22 cellular contexts compared by ENCODE assay signal in genomic region chr10:97298223-97298571, GRCh38. TPM values are rescaled to one million over a fixed set of nuclear protein-coding genes. Genes with fewer than 3 reads are reported as not detected.
DNase-seq lines count a peak whose midpoint lies in the region; ATAC-seq and TF ChIP-seq lines count a peak whose summit lies in the region.
"Had no signal": no experiment of that assay in that cellular context is flagged by ENCODE, and none has a peak within 500 bp of the region (broad histone marks: within the 10 kb centered on the region; RNA-seq: fewer than 3 reads in every experiment).

No MANE protein-coding gene starts in this region.

- no peaks in the 10 kb centered on the region for H3K9me1 ChIP-seq in IMR-90 (ENCODE audit: insufficient read depth, low read length)

- H3K36me3 ChIP-seq in IMR-90 (ENCODE audit: control insufficient read depth, insufficient read depth, low read length) = no peaks in the 10 kb centered on the region
- H3K36me3 ChIP-seq in hepatocyte (replicated peaks; ENCODE audit: insufficient read depth, low read depth) = no peaks in the 10 kb centered on the region
- H3K36me3 ChIP-seq: BLaER1, SJSA1 had no signal

- no peak overlapping the region for H4K5ac ChIP-seq in IMR-90 (ENCODE audit: low read depth, low read length)

- H3K9ac ChIP-seq in IMR-90 (ENCODE audit: low read depth, low read length) = no peak overlapping the region
- H3K9ac ChIP-seq: BLaER1 had no signal

- no peak overlapping the region for H3K56ac ChIP-seq in IMR-90 (ENCODE audit: extremely low read depth, insufficient read depth, low read length)

- no peaks in the 10 kb centered on the region for H3K4me1 Mint-ChIP-seq in nephron

- H3K4me1 ChIP-seq in IMR-90 (ENCODE audit: control insufficient read depth, insufficient read depth, low read length) (no peaks in the 10 kb centered on the region), hepatocyte (ENCODE audit: insufficient read depth) (peaks cover 7% of the 10 kb centered on the region)

- H3K9me2 ChIP-seq in hepatocyte (replicated peaks; ENCODE audit: insufficient read depth) = no peaks in the 10 kb centered on the region

- in situ Hi-C loops in IMR-90 (cut with MboI; ENCODE audit: low sequenced_read_pairs) (no loop called here), KBM-7 (cut with MboI; ENCODE audit: low pct_unique_long_range_greater_than_20kb, low sequenced_read_pairs) (no loop called here)

- H2BK5ac ChIP-seq in IMR-90 (ENCODE audit: low read depth, low read length, poor library complexity, severe bottlenecking) = no peak overlapping the region

- TF ChIP-seq RAD21 in IMR-90 (IDR thresholded peaks at IDR 0.05; ENCODE audit: low read length) = no peak

- H2BK20ac ChIP-seq in IMR-90 (ENCODE audit: low read depth, low read length) = no peak overlapping the region

- DNase-seq in IMR-90 (no peak), hepatocyte (ENCODE audit: low spot score) (no peak), COLO829 (ENCODE audit: low spot score) (no peak), KBM-7 (no peak)
- DNase-seq: CD8-positive, alpha-beta T cell; GDM1; GOT3; MV-4-11; NCI-H1417 treated with DMSO at 0.1 percent for 48 hours; NCI-H1930; NCI-H446; NCI-H69; NK-92 treated with Interleukin-12 subunit alpha and Interleukin-12 subunit beta, amount 100 ng/mL, for 24 hours; PC-9; SW 1271 had no signal

- no peaks in the 10 kb centered on the region for H4K20me1 ChIP-seq in IMR-90 (ENCODE audit: insufficient read depth, low read length)
- H4K20me1 ChIP-seq in hepatocyte (ENCODE audit: insufficient read depth, poor library complexity, severe bottlenecking) = no peaks in the 10 kb centered on the region
- H4K20me1 ChIP-seq: BLaER1 had no signal

- H3K14ac ChIP-seq in IMR-90 (replicated peaks; ENCODE audit: low read depth, low read length) = no peak overlapping the region

- no peak overlapping the region for H3K4ac ChIP-seq in IMR-90 (ENCODE audit: low read depth, low read length)

- no peak overlapping the region for H2AK5ac ChIP-seq in IMR-90 (ENCODE audit: low read depth, low read length)

- H2AK9ac ChIP-seq in IMR-90 (replicated peaks; ENCODE audit: low read depth, low read length, poor library complexity) = no peak overlapping the region

- no peak overlapping the region for H3K4me2 ChIP-seq in IMR-90 (ENCODE audit: low read depth, low read length)
- peak overlapping the region; percentile 41 for H3K4me2 ChIP-seq in hepatocyte
- H3K4me2 ChIP-seq: BLaER1, PC-9 had no signal

- TF ChIP-seq CTCF in IMR-90 (conservative IDR thresholded peaks at IDR 0.05; ENCODE audit: low read depth, low read length) (no peak), hepatocyte (IDR thresholded peaks at IDR 0.05; ENCODE audit: poor library complexity) (no peak), nephron (IDR thresholded peaks at IDR 0.05; ENCODE audit: unreplicated experiment in 3 of 3) (no peak)

- H3K4me3 ChIP-seq in IMR-90 (ENCODE audit: insufficient read depth, low read depth, low read length) = no peak overlapping the region
- no peak overlapping the region for H3K4me3 ChIP-seq in hepatocyte
- H3K4me3 ChIP-seq: BLaER1, GM12878, PC-9, SJSA1 had no signal

- TF ChIP-seq POLR2A in IMR-90 (IDR thresholded peaks at IDR 0.05; ENCODE audit: low read depth, low read length) = no peak

- H3K27me3 Mint-ChIP-seq in nephron (ENCODE audit: low read depth) = peaks cover 4% of the 10 kb centered on the region
- H3K27me3 Mint-ChIP-seq: IgD-negative memory B cell had no signal

- dilution Hi-C loops in IMR-90 (cut with HindIII; ENCODE audit: low sequenced_read_pairs, unreplicated experiment) = no loop called here

- H3K18ac ChIP-seq in IMR-90 (ENCODE audit: low read depth, low read length) = no peak overlapping the region

- peak overlapping the region; percentile 65 for H2AFZ ChIP-seq in IMR-90 (replicated peaks; ENCODE audit: low read length, poor library complexity)
- peak overlapping the region; percentile 2 for H2AFZ ChIP-seq in hepatocyte
- H2AFZ ChIP-seq: PC-9 had no signal

- intact Hi-C loops in IMR-90 (cut with micrococcal nuclease) = no loop called here

- H4K8ac ChIP-seq in IMR-90 (ENCODE audit: low read depth in 2 of 2, low read length in 2 of 2) = no peak overlapping the region

- H4K91ac ChIP-seq in IMR-90 (ENCODE audit: insufficient read depth, low read depth, low read length) = no peak overlapping the region

- no peak overlapping the region for H2BK15ac ChIP-seq in IMR-90 (ENCODE audit: low read depth, low read length)

- H3K27me3 ChIP-seq in IMR-90 (ENCODE audit: control insufficient read depth, insufficient read depth, low read length) = no peaks in the 10 kb centered on the region; the same call in 1 of the 2 replicates
- H3K27me3 ChIP-seq in hepatocyte = no peaks in the 10 kb centered on the region
- H3K27me3 ChIP-seq: BLaER1, SJSA1 had no signal

- POLR2A ChIA-PET in IMR-90 (lab: Charles Lee; ENCODE audit: unreplicated experiment) = no interaction called here

- ATAC-seq in IMR-90 (ENCODE audit: low read depth) (no peak; the same call in 1 of the 2 replicates), HG03439 (IDR thresholded peaks at IDR 0.05; ENCODE audit: unreplicated experiment) (no peak), GM21723 (IDR thresholded peaks at IDR 0.05; ENCODE audit: unreplicated experiment) (no peak)
- ATAC-seq: CD8-positive, alpha-beta T cell; GM12878 had no signal

- no peaks in the 10 kb centered on the region for H3K79me1 ChIP-seq in IMR-90 (ENCODE audit: low read depth in 1 of 2, low read length in 2 of 2)

- H3K23ac ChIP-seq in IMR-90 (ENCODE audit: low read depth, low read length) = no peak overlapping the region

- H3K27ac Mint-ChIP-seq in nephron = peak overlapping the region in 2 of 3 experiments; percentile 2 to 12
- H3K27ac Mint-ChIP-seq: CD8-positive, alpha-beta T cell; IgD-negative memory B cell had no signal

- H3K27ac ChIP-seq in IMR-90 (ENCODE audit: insufficient read depth, low read length) (no peak overlapping the region), hepatocyte (peak overlapping the region; percentile 88)
- H3K27ac ChIP-seq: BLaER1, PC-9, SJSA1 had no signal

- H3K4me3 Mint-ChIP-seq in nephron = no peak overlapping the region
- H3K4me3 Mint-ChIP-seq: CD8-positive, alpha-beta T cell; IgD-negative memory B cell had no signal

- no CpG with 5 or more reads among the region's 3 CpGs for WGBS in IMR-90 (ENCODE audit: extremely low coverage in 2 of 2, insufficient read length in 1 of 2), 2 experiments
- WGBS in hepatocyte (ENCODE audit: low lambda C conversion rate, missing lambda C conversion rate) = 48% methylated on average over 3 of the region's 3 CpGs

- no TSS peak for BruUV-seq in IMR-90 (replicated peaks; lab: Mats Ljungman, UMichigan)

- no peaks in the 10 kb centered on the region for H3K9me3 ChIP-seq in IMR-90 (ENCODE audit: control insufficient read depth, insufficient read depth, low read length)
- H3K9me3 ChIP-seq in hepatocyte (ENCODE audit: low read depth) = no peaks in the 10 kb centered on the region
- H3K9me3 ChIP-seq: BLaER1, SJSA1 had no signal

- no peaks in the 10 kb centered on the region for H3K79me2 ChIP-seq in hepatocyte

- CTCF ChIA-PET in IMR-90 (lab: Yijun Ruan, JAX) = no interaction called here

- H2BK120ac ChIP-seq in IMR-90 (ENCODE audit: low read depth, low read length) = no peak overlapping the region

- H3K36me3 Mint-ChIP-seq in nephron (ENCODE audit: low read depth) = no peaks in the 10 kb centered on the region
- H3K36me3 Mint-ChIP-seq: CD8-positive, alpha-beta T cell; IgD-negative memory B cell had no signal

- H3K9me3 Mint-ChIP-seq in nephron = no peaks in the 10 kb centered on the region
- H3K9me3 Mint-ChIP-seq: CD8-positive, alpha-beta T cell; IgD-negative memory B cell had no signal

TF ChIP-seq in IMR-90, 13 proteins besides CTCF, POLR2A, EP300 and RAD21 (continues in another document):
- TF ChIP-seq CEBPB (IDR thresholded peaks at IDR 0.05; ENCODE audit: low read depth, low read length) (no peak), MXI1 (IDR thresholded peaks at IDR 0.05; ENCODE audit: borderline replicate concordance, low read depth, low read length) (no peak), MAZ (IDR thresholded peaks at IDR 0.05; ENCODE audit: borderline replicate concordance, low read depth, low read length) (no peak), FOS (IDR thresholded peaks at IDR 0.05; ENCODE audit: low read depth, low read length) (no peak), SMC3 (IDR thresholded peaks at IDR 0.05; ENCODE audit: low read depth, low read length) (no peak), RCOR1 (IDR thresholded peaks at IDR 0.05; ENCODE audit: insufficient replicate concordance, low read length) (no peak), MAFK (IDR thresholded peaks at IDR 0.05; ENCODE audit: low read depth, low read length) (no peak), RFX5 (IDR thresholded peaks at IDR 0.05; ENCODE audit: low read depth, low read length) (no peak)
- TF ChIP-seq, protein P1, sequence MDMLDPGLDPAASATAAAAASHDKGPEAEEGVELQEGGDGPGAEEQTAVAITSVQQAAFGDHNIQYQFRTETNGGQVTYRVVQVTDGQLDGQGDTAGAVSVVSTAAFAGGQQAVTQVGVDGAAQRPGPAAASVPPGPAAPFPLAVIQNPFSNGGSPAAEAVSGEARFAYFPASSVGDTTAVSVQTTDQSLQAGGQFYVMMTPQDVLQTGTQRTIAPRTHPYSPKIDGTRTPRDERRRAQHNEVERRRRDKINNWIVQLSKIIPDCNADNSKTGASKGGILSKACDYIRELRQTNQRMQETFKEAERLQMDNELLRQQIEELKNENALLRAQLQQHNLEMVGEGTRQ (IDR thresholded peaks at IDR 0.05; ENCODE audit: low read depth, low read length) = no peak

RNA-seq across cellular contexts. Expression of gene ARHGAP19, which starts 5.8 kb away (rescaled TPM):
- total RNA-seq in IMR-90 (2012; rRNA removed) (7.0 and 12.8 TPM in 2 replicates), hepatocyte (6.4 and 8.7 TPM in 2 replicates)
- polyA plus RNA-seq in IMR-90 (2012; rRNA removed) (5.5 and 6.3 TPM in 2 replicates), hepatocyte (2.7 and 5.0 TPM in 2 replicates)
- 1.2 and 2.2 TPM in 2 replicates for polyA plus RNA-seq in IMR-90 (2012; cell fraction: cytosol; rRNA removed)
- 2.3 and 9.4 TPM in 2 replicates for polyA plus RNA-seq in IMR-90 (2012; cell fraction: nucleus; rRNA removed; ENCODE audit: low replicate concordance)

RNA-seq across cellular contexts. Expression of gene FRAT1, which starts 20.9 kb away (rescaled TPM):
- total RNA-seq in IMR-90 (2012; rRNA removed) (0.54 and 0.83 TPM in 2 replicates), hepatocyte (13.8 and 14.2 TPM in 2 replicates)
- polyA plus RNA-seq in IMR-90 (2012; rRNA removed) (0.89 and 0.92 TPM in 2 replicates), hepatocyte (8.1 and 14.2 TPM in 2 replicates)
- 0.91 and 1.3 TPM in 2 replicates for polyA plus RNA-seq in IMR-90 (2012; cell fraction: cytosol; rRNA removed)
- 0.55 and 0.64 TPM in 2 replicates for polyA plus RNA-seq in IMR-90 (2012; cell fraction: nucleus; rRNA removed; ENCODE audit: low replicate concordance)

RNA-seq across cellular contexts. Expression of gene FRAT2, which starts 36.3 kb away (rescaled TPM):
- total RNA-seq in IMR-90 (2012; rRNA removed) = 2.5 and 2.8 TPM in 2 replicates
- 1.8 and 2.0 TPM in 2 replicates for polyA plus RNA-seq in IMR-90 (2012; rRNA removed)
- 1.6 TPM in 2 replicates for polyA plus RNA-seq in IMR-90 (2012; cell fraction: cytosol; rRNA removed)
- 1.3 and 1.4 TPM in 2 replicates for polyA plus RNA-seq in IMR-90 (2012; cell fraction: nucleus; rRNA removed; ENCODE audit: low replicate concordance)
- 23.4 and 27.4 TPM in 2 replicates for total RNA-seq in hepatocyte
- 29.4 and 30.4 TPM in 2 replicates for polyA plus RNA-seq in hepatocyte
